In the genomic region with DNA sequence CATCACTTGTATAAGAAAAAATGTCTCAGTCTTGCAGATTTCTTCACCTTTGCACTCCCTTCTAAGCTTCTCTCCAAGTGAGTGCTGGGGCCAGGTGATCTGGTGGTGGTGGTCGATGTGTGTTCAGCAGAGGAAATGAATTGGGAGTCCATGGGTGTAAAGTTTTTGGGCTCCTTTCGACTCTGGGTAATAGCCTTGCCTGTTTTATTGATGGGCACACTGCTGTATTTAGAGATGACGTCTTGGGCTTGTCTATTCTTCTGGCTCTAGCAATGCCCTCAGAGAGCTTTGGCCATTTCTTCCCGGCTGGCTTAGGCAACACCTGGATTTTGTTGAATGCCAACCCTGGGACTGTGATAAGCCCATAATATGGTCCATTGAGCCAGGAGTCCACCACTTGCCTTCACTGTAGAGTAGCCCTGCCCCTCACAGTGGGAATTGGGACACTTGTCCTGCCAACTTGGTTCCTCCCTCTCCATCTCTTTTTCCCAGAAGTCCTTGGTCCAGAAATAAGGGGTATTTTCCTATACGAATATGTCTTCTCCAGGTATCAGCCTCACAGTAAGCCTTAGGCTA, we compare ENCODE assay signal across 38 cellular contexts. TPM values are rescaled to one million over a fixed set of nuclear protein-coding genes. Genes with fewer than 3 reads are reported as not detected.
"Had no signal": no experiment of that assay in that cellular context is flagged by ENCODE, and none has a peak within 500 bp of the region (broad histone marks: within the 10 kb centered on the region; RNA-seq: fewer than 3 reads in every experiment).

No MANE protein-coding gene starts in this region.

- H3K4me3 ChIP-seq: MG63 had no signal

- H3K9me3 ChIP-seq: MG63 had no signal

- DNase-seq: Karpas-422, Kasumi-1, MG63, MM.1S, MV-4-11, NCI-H1048, NCI-H1092, NCI-H1092 treated with DMSO at 0.1 percent for 48 hours, NCI-H1105, NCI-H1105 treated with DMSO at 0.1 percent for 48 hours, NCI-H1417 treated with DMSO at 0.1 percent for 48 hours, NCI-H1436, NCI-H1436 treated with DMSO at 0.1 percent for 48 hours, NCI-H146, NCI-H1694, NCI-H1694 treated with DMSO at 0.1 percent for 48 hours, NCI-H187, NCI-H187 treated with DMSO at 0.1 percent for 48 hours, NCI-H1930, NCI-H2029, NCI-H2029 treated with DMSO at 0.1 percent for 48 hours, NCI-H2081, NCI-H2081 treated with DMSO at 0.1 percent for 48 hours, NCI-H2107, NCI-H2171, NCI-H2171 treated with DMSO at 0.1 percent for 48 hours, NCI-H2227 treated with DMSO at 0.1 percent for 48 hours, NCI-H226, NCI-H345, NCI-H446, NCI-H446 treated with DMSO at 0.1 percent for 48 hours, NCI-H510A, NCI-H510A treated with DMSO at 0.1 percent for 48 hours, NCI-H524 had no signal

- H3K36me3 ChIP-seq: MG63 had no signal

RNA-seq across cellular contexts. Expression of gene PNLIP, which starts 11.7 kb away (rescaled TPM):
- total RNA-seq: M059J, MCF 10A, NCI-H460 had no signal

RNA-seq across cellular contexts. Expression of gene PNLIPRP1, which starts 33.4 kb away (rescaled TPM):
- total RNA-seq: LHCN-M2, M059J, MCF 10A, NCI-H460 had no signal
